ENCODE assay signal across 14 cellular contexts in the genomic region with DNA sequence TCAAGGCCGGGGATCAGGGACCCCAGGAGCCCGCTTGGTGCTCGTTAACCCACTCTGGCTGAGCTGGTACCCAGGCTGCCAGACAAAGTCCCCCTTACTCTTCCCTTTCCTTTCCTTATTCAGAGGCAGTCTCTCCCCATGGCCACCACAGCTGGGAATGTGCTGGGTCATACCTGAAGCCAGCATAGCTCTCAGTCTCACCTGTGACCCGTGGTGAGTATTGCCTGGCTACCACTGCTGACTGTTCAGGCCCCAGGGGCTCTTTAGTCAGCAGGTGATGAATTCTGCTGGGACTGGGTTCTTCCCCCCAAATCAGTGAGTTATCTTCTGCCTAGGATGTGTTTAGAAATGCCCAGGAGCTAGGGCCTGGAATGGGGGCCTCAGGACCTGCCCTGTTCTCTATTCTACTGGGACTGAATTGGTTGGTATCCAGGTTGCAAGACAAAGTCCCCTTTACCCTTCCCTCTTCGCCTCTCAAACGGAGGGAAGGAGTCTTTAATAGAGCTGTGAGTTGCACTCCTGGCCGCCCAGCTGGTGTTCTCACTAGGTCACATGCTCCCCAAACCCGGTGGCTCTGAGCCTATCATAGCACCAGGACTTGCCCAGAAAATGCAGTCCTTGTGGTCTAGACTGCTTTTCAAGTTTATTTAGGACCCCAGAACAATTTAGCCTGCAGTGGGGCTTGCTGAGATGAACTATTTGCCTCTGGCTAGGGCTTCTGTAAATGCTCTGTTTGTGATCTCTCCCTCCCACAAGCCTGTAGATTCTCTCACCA.
"Had no signal": no experiment of that assay in that cellular context is flagged by ENCODE, and none has a peak within 500 bp of the region (broad histone marks: within the 10 kb centered on the region; RNA-seq: fewer than 3 reads in every experiment).

No MANE protein-coding gene starts in this region.

- H3K9me3 ChIP-seq: left lung, pancreas, tibial artery had no signal

- H3K4me3 Mint-ChIP-seq: activated CD8-positive, alpha-beta T cell treated with anti-CD3 and anti-CD28 coated beads for 36 hours; activated T-helper 1 cell treated with anti-CD3 and anti-CD28 coated beads, Interleukin-12 subunit alpha, Interleukin-12 subunit beta, Interleukin-2, Interleukin-4 antibody, amounts not matched to agents 30 ng/mL and 10 ng/mL and 1 ng/mL, durations not matched to agents 14 hours and 24 hours and 36 hours; neural crest cell; T-helper 2 cell treated with Interferon-gamma antibody and Interleukin-4, amounts not matched to agents 5 μg/mL and 100 μg/mL, for 36 hours had no signal

- H3K9me3 Mint-ChIP-seq: activated CD8-positive, alpha-beta T cell treated with anti-CD3 and anti-CD28 coated beads for 36 hours; activated T-helper 1 cell treated with anti-CD3 and anti-CD28 coated beads, Interleukin-12 subunit alpha, Interleukin-12 subunit beta, Interleukin-2, Interleukin-4 antibody, amounts not matched to agents 30 ng/mL and 10 ng/mL and 1 ng/mL, durations not matched to agents 14 hours and 24 hours and 36 hours; T-helper 2 cell treated with Interferon-gamma antibody and Interleukin-4, amounts not matched to agents 5 μg/mL and 100 μg/mL, for 36 hours had no signal

- H3K4me3 ChIP-seq: cardiac muscle cell, left lung, pancreas, tibial artery had no signal

- H3K27ac ChIP-seq: cardiac muscle cell, left lung, pancreas, tibial artery had no signal

- ATAC-seq: activated CD8-positive, alpha-beta T cell treated with anti-CD3 and anti-CD28 coated beads for 36 hours; pancreas had no signal

- H3K27me3 ChIP-seq: cardiac muscle cell, left lung, pancreas, tibial artery had no signal

- H3K36me3 ChIP-seq: left lung had no signal

- H3K4me1 ChIP-seq: left lung, pancreas had no signal

- DNase-seq: activated CD8-positive, alpha-beta memory T cell treated with anti-CD3 and anti-CD28 coated beads, Interleukin-2, amount 50 U/mL, for 48 hours; activated CD8-positive, alpha-beta T cell treated with anti-CD3 and anti-CD28 coated beads for 36 hours; activated naive CD4-positive, alpha-beta T cell; aorta; glutamatergic neuron; pancreas; stimulated activated CD4-positive, alpha-beta T cell treated with anti-CD3 and anti-CD28 coated beads, Interleukin-2, amount 100 ng/mL, for 48 hours; SW 1271; tibial artery had no signal

- H3K27ac Mint-ChIP-seq: activated CD8-positive, alpha-beta T cell treated with anti-CD3 and anti-CD28 coated beads for 36 hours; activated T-helper 1 cell treated with anti-CD3 and anti-CD28 coated beads, Interleukin-12 subunit alpha, Interleukin-12 subunit beta, Interleukin-2, Interleukin-4 antibody, amounts not matched to agents 30 ng/mL and 10 ng/mL and 1 ng/mL, durations not matched to agents 14 hours and 24 hours and 36 hours; T-helper 2 cell treated with Interferon-gamma antibody and Interleukin-4, amounts not matched to agents 5 μg/mL and 100 μg/mL, for 36 hours had no signal
